Comparison of ENCODE assay signal across 11 cellular contexts in genomic region chr4:177367336-177367735, GRCh38. TPM values are rescaled to one million over a fixed set of nuclear protein-coding genes. Genes with fewer than 3 reads are reported as not detected.
DNase-seq lines count a peak whose midpoint lies in the region; ATAC-seq and TF ChIP-seq lines count a peak whose summit lies in the region.
"Had no signal": no experiment of that assay in that cellular context is flagged by ENCODE, and none has a peak within 500 bp of the region (broad histone marks: within the 10 kb centered on the region; RNA-seq: fewer than 3 reads in every experiment).

No MANE protein-coding gene starts in this region.

- peak; percentile 43 for DNase-seq in EH (ENCODE audit: low read depth)
- DNase-seq in H9 = peak; percentile 55
- peak; percentile 35 for DNase-seq in SK-MEL-5 (ENCODE audit: low read depth, low spot score)
- peak; percentile 24 for DNase-seq in iris pigment epithelial cell (ENCODE audit: low read depth)
- DNase-seq in NCI-H1436 (lab: John Stamatoyannopoulos, UW) = no peak
- DNase-seq in epidermal melanocyte (ENCODE audit: insufficient read length, low spot score) = no peak
- no peak for DNase-seq in coronary artery (ENCODE audit: low spot score)
- DNase-seq: dorsolateral prefrontal cortex, T1000 had no signal

- H3K4me2 ChIP-seq in H9 (ENCODE audit: insufficient read depth, insufficient read length, low read length) = no peak overlapping the region

- H4K5ac ChIP-seq in H9 (ENCODE audit: insufficient read length, low read depth, low read length) = no peak overlapping the region

- no peaks in the 10 kb centered on the region for H3K23me2 ChIP-seq in H9 (ENCODE audit: insufficient read length, low read depth, low read length, poor library complexity, severe bottlenecking)

- H3K27me3 Mint-ChIP-seq in H9 (ENCODE audit: low read depth) = no peaks in the 10 kb centered on the region

- H2BK5ac ChIP-seq in H9 (ENCODE audit: insufficient read length, low read length) = no peak overlapping the region

- no peaks in the 10 kb centered on the region for H3K9me3 ChIP-seq in H9 (ENCODE audit: control insufficient read depth, low read depth, low read length)

- no peaks in the 10 kb centered on the region; the same call in 1 of the 2 replicates for H3K4me1 ChIP-seq in H9 (ENCODE audit: insufficient read depth, low read length)

- TF ChIP-seq CTCF in H9 (conservative IDR thresholded peaks at IDR 0.05) = peak; percentile 62
- no peak for TF ChIP-seq CTCF in coronary artery (IDR thresholded peaks at IDR 0.05)

- H3K79me1 ChIP-seq in H9 (ENCODE audit: insufficient read depth, low read depth, low read length, poor library complexity, severe bottlenecking) = no peaks in the 10 kb centered on the region

- no peaks in the 10 kb centered on the region for H3K9me3 Mint-ChIP-seq in H9
- H3K9me3 Mint-ChIP-seq: nephron had no signal

- H2BK20ac ChIP-seq in H9 (ENCODE audit: low read depth, low read length, poor library complexity, severe bottlenecking) = no peak overlapping the region

- H3K36me3 Mint-ChIP-seq in H9 (ENCODE audit: insufficient read depth in 1 of 3, low read depth in 3 of 3) = peaks cover 2 to 8% (median 7%) of the 10 kb centered on the region in 3 experiments; a peak in 4 of 7 replicates

- H3K14ac ChIP-seq in H9 (ENCODE audit: insufficient read depth, low read length) = no peak overlapping the region

- no peak overlapping the region for H3K9ac ChIP-seq in H9 (ENCODE audit: extremely low read depth, insufficient read length, low read length)

- no peak overlapping the region for H3K56ac ChIP-seq in H9 (ENCODE audit: insufficient read length, low read depth, low read length)

- H3K4me3 Mint-ChIP-seq in H9 = no peak overlapping the region
- H3K4me3 Mint-ChIP-seq: nephron had no signal

- H2BK12ac ChIP-seq in H9 (ENCODE audit: insufficient read length, low read depth, low read length) = no peak overlapping the region

- H3K4me3 ChIP-seq in coronary artery = no peak overlapping the region
- H3K4me3 ChIP-seq: dorsolateral prefrontal cortex had no signal

- no peak overlapping the region for H3K27ac ChIP-seq in H9 (ENCODE audit: insufficient read length, low read depth, low read length)
- no peak overlapping the region for H3K27ac ChIP-seq in coronary artery
- H3K27ac ChIP-seq: dorsolateral prefrontal cortex had no signal

- no peaks in the 10 kb centered on the region for H4K20me1 ChIP-seq in H9 (ENCODE audit: control insufficient read depth, insufficient read depth, insufficient read length)

- H3K4me1 Mint-ChIP-seq in H9 = 0 out of 4 replicates have a peak, but pooled peaks cover 0 to 3% of the 10 kb centered on the region in 2 experiments
- H3K4me1 Mint-ChIP-seq: nephron had no signal

- no peak overlapping the region for H4K91ac ChIP-seq in H9 (ENCODE audit: insufficient read length, low read depth, low read length)

- H3K23ac ChIP-seq in H9 (ENCODE audit: insufficient read length, low read depth, low read length) = no peak overlapping the region

- H3K27me3 ChIP-seq in H9 (ENCODE audit: insufficient read depth, low read length) = no peaks in the 10 kb centered on the region; the same call in 1 of the 2 replicates

- H3T11ph ChIP-seq in H9 (ENCODE audit: low read length) = no peak overlapping the region

- H2AFZ ChIP-seq in H9 (ENCODE audit: low read length) = no peak overlapping the region

- H4K8ac ChIP-seq in H9 (replicated peaks; ENCODE audit: insufficient read length, low read depth, low read length) = no peak overlapping the region

- no peaks in the 10 kb centered on the region for H3K79me2 ChIP-seq in H9 (ENCODE audit: insufficient read depth, low read length)

- no peak overlapping the region for H2BK120ac ChIP-seq in H9 (ENCODE audit: low read depth, low read length, poor library complexity, severe bottlenecking)

- H2BK15ac ChIP-seq in H9 (ENCODE audit: low read depth, low read length) = no peak overlapping the region

- no peak overlapping the region for H2AK5ac ChIP-seq in H9 (ENCODE audit: insufficient read length, low read length)

- ATAC-seq in GM18858 (IDR thresholded peaks at IDR 0.05; ENCODE audit: unreplicated experiment) = no peak

- no peak overlapping the region for H3K18ac ChIP-seq in H9 (ENCODE audit: insufficient read length, low read depth, low read length)

- in situ Hi-C loops in SK-MEL-5 (cut with HindIII; ENCODE audit: low pct_unique_long_range_greater_than_20kb, low sequenced_read_pairs) = no loop called here

- H3K27ac Mint-ChIP-seq in H9 = no peak overlapping the region; a peak in 1 of 7 replicates
- H3K27ac Mint-ChIP-seq: nephron had no signal

- WGBS in H9 (ENCODE audit: extremely low coverage, insufficient read length, low lambda C conversion rate) = no CpG with 5 or more reads among the region's 3 CpGs

- H3K4ac ChIP-seq in H9 (ENCODE audit: low read depth, low read length) = no peak overlapping the region

RNA-seq across cellular contexts. Expression of gene NEIL3, which starts 57.7 kb away (rescaled TPM):
- 6.3 and 8.3 TPM in 2 replicates for total RNA-seq in H9 (2021)
- 7.4 and 9.0 TPM in 2 replicates for total RNA-seq in SK-MEL-5 (2014; rRNA removed; shearing (Covaris generic))
- 9.7 and 9.8 TPM in 2 replicates for polyA plus RNA-seq in SK-MEL-5 (2015; cell fraction: cytosol; rRNA removed)
- polyA plus RNA-seq in SK-MEL-5 (2015; cell fraction: nucleus; rRNA removed) = 9.0 and 16.1 TPM in 2 replicates

Comparison
In these comparisons a context has a peak if more than half of its experiments do, and no peak if none do; other contexts are left out.
1. DNase-seq: peak in EH (single experiment), H9 (single experiment), SK-MEL-5 (single experiment) and iris pigment epithelial cell (single experiment); none in NCI-H1436 (single experiment), epidermal melanocyte (single experiment) and coronary artery (single experiment).